8 cellular contexts compared by ENCODE assay signal in genomic region chr16:1333149-1333812, GRCh38. TPM values are rescaled to one million over a fixed set of nuclear protein-coding genes. Genes with fewer than 3 reads are reported as not detected.
A peak's percentile ranks its signal among the peaks of the same experiment; 100 is the strongest.
DNase-seq lines count a peak whose midpoint lies in the region; ATAC-seq and TF ChIP-seq lines count a peak whose summit lies in the region.

Gene BAIAP3 (plus strand): TSS chr16:1333645. CDS start chr16:1338550, 4,905 bp downstream.

- peak; percentile 57 for ATAC-seq in effector memory CD8-positive, alpha-beta T cell (replicated peaks)
- peak; percentile 78 for ATAC-seq in naive thymus-derived CD4-positive, alpha-beta T cell
- no peak for ATAC-seq in HG03108 (IDR thresholded peaks at IDR 0.05; ENCODE audit: unreplicated experiment)

- H3K27ac ChIP-seq in naive thymus-derived CD4-positive, alpha-beta T cell (ENCODE audit: low read depth, low read length) = no peak within 1 kb of the TSS
- H3K27ac ChIP-seq in vagina = no peak within 1 kb of the TSS

- TF ChIP-seq CTCF in vagina (IDR thresholded peaks at IDR 0.05) = no peak

- TF ChIP-seq POLR2A in vagina (IDR thresholded peaks at IDR 0.05) = no peak

- peak within 1 kb of the TSS; percentile 83 to 88 for H3K4me3 Mint-ChIP-seq in effector memory CD8-positive, alpha-beta T cell
- peak within 1 kb of the TSS; percentile 55 to 80 (median 69) for H3K4me3 Mint-ChIP-seq in naive thymus-derived CD4-positive, alpha-beta T cell

- POLR2A ChIA-PET in naive thymus-derived CD4-positive, alpha-beta T cell (lab: Charles Lee) = no interaction called here

- CTCF ChIA-PET in naive thymus-derived CD4-positive, alpha-beta T cell (lab: Charles Lee) = no interaction called here

- peaks cover 0 to 10% (median 0%) of the 10 kb centered on the region in 3 experiments for H3K9me3 ChIP-seq in naive thymus-derived CD4-positive, alpha-beta T cell (ENCODE audit: control insufficient read depth in 2 of 3, low read length in 3 of 3)
- no peaks in the 10 kb centered on the region for H3K9me3 ChIP-seq in vagina

- no peaks in the 10 kb centered on the region for H3K36me3 ChIP-seq in naive thymus-derived CD4-positive, alpha-beta T cell (ENCODE audit: control insufficient read depth in 2 of 3, insufficient read depth in 3 of 3, low read length in 3 of 3)
- no peaks in the 10 kb centered on the region for H3K36me3 ChIP-seq in vagina

- intact Hi-C loops in naive thymus-derived CD4-positive, alpha-beta T cell (cut with micrococcal nuclease) = loop anchor here in 1 of 2 donors (1.0 kb wide), 1 partner anchor 10 kb away; no protein-coding TSS in a partner anchor
- intact Hi-C loops in vagina (cut with DNase I) = loop anchor here (5.0 kb wide), 1 partner anchor 244 kb away; no protein-coding TSS in a partner anchor

- no peak within 1 kb of the TSS for H3K4me3 ChIP-seq in naive thymus-derived CD4-positive, alpha-beta T cell (ENCODE audit: low read length)
- peak within 1 kb of the TSS; percentile 35 to 41 for H3K4me3 ChIP-seq in vagina

- peaks cover 0 to 15% of the 10 kb centered on the region in 2 donors for H3K27me3 Mint-ChIP-seq in effector memory CD8-positive, alpha-beta T cell
- H3K27me3 Mint-ChIP-seq in naive thymus-derived CD4-positive, alpha-beta T cell = peaks cover 0 to 36% (median 14%) of the 10 kb centered on the region in 5 donors

- H3K9me3 Mint-ChIP-seq in effector memory CD8-positive, alpha-beta T cell = no peaks in the 10 kb centered on the region
- H3K9me3 Mint-ChIP-seq in naive thymus-derived CD4-positive, alpha-beta T cell = no peaks in the 10 kb centered on the region

- peaks cover 14 to 24% of the 10 kb centered on the region in 2 donors for H3K4me1 Mint-ChIP-seq in effector memory CD8-positive, alpha-beta T cell (ENCODE audit: low read depth in 2 of 2)
- peaks cover 0 to 18% (median 12%) of the 10 kb centered on the region in 7 donors for H3K4me1 Mint-ChIP-seq in naive thymus-derived CD4-positive, alpha-beta T cell

- H3K27me3 ChIP-seq in naive thymus-derived CD4-positive, alpha-beta T cell (ENCODE audit: control insufficient read depth in 2 of 2, insufficient read depth in 2 of 2, low read length in 2 of 2) = peaks cover 0 to 16% of the 10 kb centered on the region in 2 donors
- peaks cover 11% of the 10 kb centered on the region for H3K27me3 ChIP-seq in vagina

- H3K4me1 ChIP-seq in naive thymus-derived CD4-positive, alpha-beta T cell (ENCODE audit: control insufficient read depth in 2 of 2, insufficient read depth in 2 of 2, low read length in 2 of 2) = peaks cover 14 to 27% of the 10 kb centered on the region in 2 donors
- H3K4me1 ChIP-seq in vagina = peaks cover 29% of the 10 kb centered on the region

- peak within 1 kb of the TSS; percentile 92 to 94 for H3K27ac Mint-ChIP-seq in effector memory CD8-positive, alpha-beta T cell
- H3K27ac Mint-ChIP-seq in naive thymus-derived CD4-positive, alpha-beta T cell = peak within 1 kb of the TSS in 2 of 9 donors; percentile 32 to 61

- DNase-seq in NCI-H146 (lab: John Stamatoyannopoulos, UW) (peak; percentile 23), NCI-H146 treated with DMSO at 0.1 percent for 48 hours (lab: John Stamatoyannopoulos, UW; ENCODE audit: unreplicated experiment) (no peak), vagina (ENCODE audit: extremely low spot score in 2 of 2) (no peak), NCI-H1436 (lab: John Stamatoyannopoulos, UW) (no peak)
- peak; percentile 61 for DNase-seq in activated CD4-positive, CD25-positive, alpha-beta regulatory T cell treated with anti-CD3 and anti-CD28 coated beads, Interleukin-2, amount 50 U/mL, for 72 hours
- peak; percentile 42 to 51 (median 44) for DNase-seq in effector memory CD8-positive, alpha-beta T cell
- DNase-seq in naive thymus-derived CD4-positive, alpha-beta T cell = peak in 3 of 9 donors; percentile 25 to 73 (median 50)

- H3K36me3 Mint-ChIP-seq in effector memory CD8-positive, alpha-beta T cell (ENCODE audit: insufficient read depth) = peaks cover 14% of the 10 kb centered on the region
- no peaks in the 10 kb centered on the region for H3K36me3 Mint-ChIP-seq in naive thymus-derived CD4-positive, alpha-beta T cell

RNA-seq across cellular contexts. Expression of gene BAIAP3, which starts in this region (rescaled TPM):
- 1 to 10 TPM in 3 of 5 experiments, under 1 TPM in 2; 0.49 to 7.5 (median 1.1) TPM for total RNA-seq in naive thymus-derived CD4-positive, alpha-beta T cell
- polyA plus RNA-seq in naive thymus-derived CD4-positive, alpha-beta T cell = 1 to 10 TPM in 1 of 2 donors, under 1 TPM in 1; 0.20 to 1.3 TPM
- 4.2 TPM for total RNA-seq in vagina

Comparison
In these comparisons a context has a peak if more than half of its experiments do, and no peak if none do; other contexts are left out.
1. DNase-seq: peak in NCI-H146 (single experiment), activated CD4-positive, CD25-positive, alpha-beta regulatory T cell treated with anti-CD3 and anti-CD28 coated beads, Interleukin-2, amount 50 U/mL, for 72 hours (single experiment) and effector memory CD8-positive, alpha-beta T cell (3 of 3); none in NCI-H146 treated with DMSO at 0.1 percent for 48 hours (single experiment), vagina (0 of 2) and NCI-H1436 (single experiment).